In the genomic region with DNA sequence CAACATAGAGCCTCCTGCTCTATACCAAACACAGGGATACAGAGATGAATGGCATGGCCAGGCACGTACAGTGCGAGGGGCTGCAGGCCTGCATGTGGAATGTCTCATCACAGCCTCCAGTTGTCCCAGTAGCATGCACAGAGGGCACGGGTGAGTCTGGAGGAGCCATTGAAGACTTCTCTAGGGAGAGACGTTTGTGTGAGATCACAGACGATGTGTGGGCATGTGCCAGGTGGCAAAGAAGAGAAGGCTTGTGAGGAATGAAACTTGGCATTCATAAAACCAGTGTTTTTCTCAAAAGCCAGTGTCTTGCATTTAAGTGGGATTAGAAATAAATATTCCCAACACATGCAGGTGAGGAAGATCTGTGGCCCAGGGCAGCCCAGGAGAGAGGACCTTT, we compare ENCODE assay signal across 1 cellular context.
TF ChIP-seq lines count a peak whose summit lies in the region.

No MANE protein-coding gene starts in this region.

TF ChIP-seq in H1, 55 proteins besides CTCF, POLR2A, EP300 and RAD21 (continued from another document):
- no peak for TF ChIP-seq TAF7 (optimal IDR thresholded peaks at IDR 0.05; ENCODE audit: borderline replicate concordance, low read depth, low read length)
- TF ChIP-seq, protein P1, sequence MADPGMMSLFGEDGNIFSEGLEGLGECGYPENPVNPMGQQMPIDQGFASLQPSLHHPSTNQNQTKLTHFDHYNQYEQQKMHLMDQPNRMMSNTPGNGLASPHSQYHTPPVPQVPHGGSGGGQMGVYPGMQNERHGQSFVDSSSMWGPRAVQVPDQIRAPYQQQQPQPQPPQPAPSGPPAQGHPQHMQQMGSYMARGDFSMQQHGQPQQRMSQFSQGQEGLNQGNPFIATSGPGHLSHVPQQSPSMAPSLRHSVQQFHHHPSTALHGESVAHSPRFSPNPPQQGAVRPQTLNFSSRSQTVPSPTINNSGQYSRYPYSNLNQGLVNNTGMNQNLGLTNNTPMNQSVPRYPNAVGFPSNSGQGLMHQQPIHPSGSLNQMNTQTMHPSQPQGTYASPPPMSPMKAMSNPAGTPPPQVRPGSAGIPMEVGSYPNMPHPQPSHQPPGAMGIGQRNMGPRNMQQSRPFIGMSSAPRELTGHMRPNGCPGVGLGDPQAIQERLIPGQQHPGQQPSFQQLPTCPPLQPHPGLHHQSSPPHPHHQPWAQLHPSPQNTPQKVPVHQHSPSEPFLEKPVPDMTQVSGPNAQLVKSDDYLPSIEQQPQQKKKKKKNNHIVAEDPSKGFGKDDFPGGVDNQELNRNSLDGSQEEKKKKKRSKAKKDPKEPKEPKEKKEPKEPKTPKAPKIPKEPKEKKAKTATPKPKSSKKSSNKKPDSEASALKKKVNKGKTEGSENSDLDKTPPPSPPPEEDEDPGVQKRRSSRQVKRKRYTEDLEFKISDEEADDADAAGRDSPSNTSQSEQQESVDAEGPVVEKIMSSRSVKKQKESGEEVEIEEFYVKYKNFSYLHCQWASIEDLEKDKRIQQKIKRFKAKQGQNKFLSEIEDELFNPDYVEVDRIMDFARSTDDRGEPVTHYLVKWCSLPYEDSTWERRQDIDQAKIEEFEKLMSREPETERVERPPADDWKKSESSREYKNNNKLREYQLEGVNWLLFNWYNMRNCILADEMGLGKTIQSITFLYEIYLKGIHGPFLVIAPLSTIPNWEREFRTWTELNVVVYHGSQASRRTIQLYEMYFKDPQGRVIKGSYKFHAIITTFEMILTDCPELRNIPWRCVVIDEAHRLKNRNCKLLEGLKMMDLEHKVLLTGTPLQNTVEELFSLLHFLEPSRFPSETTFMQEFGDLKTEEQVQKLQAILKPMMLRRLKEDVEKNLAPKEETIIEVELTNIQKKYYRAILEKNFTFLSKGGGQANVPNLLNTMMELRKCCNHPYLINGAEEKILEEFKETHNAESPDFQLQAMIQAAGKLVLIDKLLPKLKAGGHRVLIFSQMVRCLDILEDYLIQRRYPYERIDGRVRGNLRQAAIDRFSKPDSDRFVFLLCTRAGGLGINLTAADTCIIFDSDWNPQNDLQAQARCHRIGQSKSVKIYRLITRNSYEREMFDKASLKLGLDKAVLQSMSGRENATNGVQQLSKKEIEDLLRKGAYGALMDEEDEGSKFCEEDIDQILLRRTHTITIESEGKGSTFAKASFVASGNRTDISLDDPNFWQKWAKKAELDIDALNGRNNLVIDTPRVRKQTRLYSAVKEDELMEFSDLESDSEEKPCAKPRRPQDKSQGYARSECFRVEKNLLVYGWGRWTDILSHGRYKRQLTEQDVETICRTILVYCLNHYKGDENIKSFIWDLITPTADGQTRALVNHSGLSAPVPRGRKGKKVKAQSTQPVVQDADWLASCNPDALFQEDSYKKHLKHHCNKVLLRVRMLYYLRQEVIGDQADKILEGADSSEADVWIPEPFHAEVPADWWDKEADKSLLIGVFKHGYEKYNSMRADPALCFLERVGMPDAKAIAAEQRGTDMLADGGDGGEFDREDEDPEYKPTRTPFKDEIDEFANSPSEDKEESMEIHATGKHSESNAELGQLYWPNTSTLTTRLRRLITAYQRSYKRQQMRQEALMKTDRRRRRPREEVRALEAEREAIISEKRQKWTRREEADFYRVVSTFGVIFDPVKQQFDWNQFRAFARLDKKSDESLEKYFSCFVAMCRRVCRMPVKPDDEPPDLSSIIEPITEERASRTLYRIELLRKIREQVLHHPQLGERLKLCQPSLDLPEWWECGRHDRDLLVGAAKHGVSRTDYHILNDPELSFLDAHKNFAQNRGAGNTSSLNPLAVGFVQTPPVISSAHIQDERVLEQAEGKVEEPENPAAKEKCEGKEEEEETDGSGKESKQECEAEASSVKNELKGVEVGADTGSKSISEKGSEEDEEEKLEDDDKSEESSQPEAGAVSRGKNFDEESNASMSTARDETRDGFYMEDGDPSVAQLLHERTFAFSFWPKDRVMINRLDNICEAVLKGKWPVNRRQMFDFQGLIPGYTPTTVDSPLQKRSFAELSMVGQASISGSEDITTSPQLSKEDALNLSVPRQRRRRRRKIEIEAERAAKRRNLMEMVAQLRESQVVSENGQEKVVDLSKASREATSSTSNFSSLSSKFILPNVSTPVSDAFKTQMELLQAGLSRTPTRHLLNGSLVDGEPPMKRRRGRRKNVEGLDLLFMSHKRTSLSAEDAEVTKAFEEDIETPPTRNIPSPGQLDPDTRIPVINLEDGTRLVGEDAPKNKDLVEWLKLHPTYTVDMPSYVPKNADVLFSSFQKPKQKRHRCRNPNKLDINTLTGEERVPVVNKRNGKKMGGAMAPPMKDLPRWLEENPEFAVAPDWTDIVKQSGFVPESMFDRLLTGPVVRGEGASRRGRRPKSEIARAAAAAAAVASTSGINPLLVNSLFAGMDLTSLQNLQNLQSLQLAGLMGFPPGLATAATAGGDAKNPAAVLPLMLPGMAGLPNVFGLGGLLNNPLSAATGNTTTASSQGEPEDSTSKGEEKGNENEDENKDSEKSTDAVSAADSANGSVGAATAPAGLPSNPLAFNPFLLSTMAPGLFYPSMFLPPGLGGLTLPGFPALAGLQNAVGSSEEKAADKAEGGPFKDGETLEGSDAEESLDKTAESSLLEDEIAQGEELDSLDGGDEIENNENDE (IDR thresholded peaks at IDR 0.05; ENCODE audit: insufficient replicate concordance, low read length), result no peak
- no peak for TF ChIP-seq RNF2 (IDR thresholded peaks at IDR 0.05; ENCODE audit: borderline replicate concordance, low read depth, low read length, missing control alignments, poor library complexity, severe bottlenecking)
- no peak for TF ChIP-seq TBP (IDR thresholded peaks at IDR 0.05; ENCODE audit: low read depth, low read length)
- no peak for TF ChIP-seq HDAC2 (IDR thresholded peaks at IDR 0.05; ENCODE audit: borderline replicate concordance in 1 of 2, low read depth in 2 of 2, low read length in 2 of 2)
- TF ChIP-seq CEBPB (IDR thresholded peaks at IDR 0.05; ENCODE audit: low read depth, low read length), result no peak
